ENCODE assay signal across 31 cellular contexts in the genomic region with DNA sequence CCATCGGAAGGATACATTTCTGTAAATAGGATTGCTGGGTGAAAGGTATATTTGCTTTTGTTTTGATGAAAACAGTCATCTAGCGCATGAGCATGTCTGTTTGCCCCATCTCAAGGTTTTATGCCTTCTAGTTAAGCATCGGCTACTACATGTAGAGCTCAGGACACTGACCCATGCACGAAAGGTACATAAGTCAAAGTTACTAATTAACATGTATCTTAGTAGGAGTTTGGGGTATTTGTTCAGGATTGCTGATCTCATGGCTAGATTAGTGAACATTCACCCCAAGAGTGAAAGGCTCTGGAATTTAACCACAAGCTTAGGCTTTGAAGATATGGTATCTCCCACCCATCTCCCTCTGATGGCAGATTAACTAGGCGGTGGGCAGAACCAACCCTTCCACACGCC.
"Had no signal": no experiment of that assay in that cellular context is flagged by ENCODE, and none has a peak within 500 bp of the region (broad histone marks: within the 10 kb centered on the region; RNA-seq: fewer than 3 reads in every experiment).

No MANE protein-coding gene starts in this region.

- H3K4me1 ChIP-seq: colonic mucosa had no signal

- DNase-seq: activated CD4-positive, alpha-beta T cell treated with anti-CD3 and anti-CD28 coated beads for 4 hours; activated CD4-positive, alpha-beta T cell treated with anti-CD3 and anti-CD28 coated beads, Interleukin-2, amount 50 U/mL, for 4 hours; activated effector memory CD4-positive, alpha-beta T cell treated with Interleukin-2 at 50 U/mL for 16 hours; activated naive CD4-positive, alpha-beta T cell treated with Interleukin-2 at 50 U/mL for 16 hours; activated T-cell treated with anti-CD3 and anti-CD28 coated beads for 4 hours; aorta; body of pancreas; cerebellar nuclear complex; colonic mucosa; effector CD8-positive, alpha-beta T cell; esophagus squamous epithelium; foreskin melanocyte; hippocampal formation; left ventricle myocardium superior; mammary epithelial cell; midbrain; naive thymus-derived CD4-positive, alpha-beta T cell; occipital lobe; psoas muscle; right cardiac atrium; stimulated activated CD4-positive, alpha-beta T cell treated with anti-CD3 and anti-CD28 coated beads, Interleukin-12 subunit alpha, Interleukin-12 subunit beta, amount 100 ng/mL, for 4 hours; stimulated activated CD4-positive, alpha-beta T cell treated with anti-CD3 and anti-CD28 coated beads, Interleukin-4, amount 100 ng/mL, for 1 hour; SW 1271; T-helper 9 cell; trophoblast cell had no signal

- H3K27me3 ChIP-seq: body of pancreas, colonic mucosa had no signal

- H3K27ac ChIP-seq: body of pancreas, colonic mucosa, epithelial cell of prostate, esophagus squamous epithelium, parathyroid adenoma, skin epidermis, thoracic aorta, VCaP had no signal

- H3K9me3 ChIP-seq: body of pancreas, colonic mucosa, esophagus squamous epithelium, psoas muscle, thoracic aorta had no signal

- ATAC-seq: body of pancreas; left ventricle myocardium superior; naive thymus-derived CD4-positive, alpha-beta T cell; psoas muscle; right cardiac atrium; stimulated activated effector memory CD8-positive, alpha-beta T cell treated with anti-CD3 and anti-CD28 coated beads, Interleukin-12 subunit alpha, Interleukin-12 subunit beta, amount 100 ng/mL, for 72 hours had no signal

- H3K36me3 ChIP-seq: colonic mucosa, esophagus squamous epithelium, thoracic aorta had no signal

- H3K4me3 ChIP-seq: body of pancreas, colonic mucosa, esophagus squamous epithelium, psoas muscle, skin epidermis, thoracic aorta had no signal
